9 cellular contexts compared by ENCODE assay signal in genomic region chr7:55557666-55558188, GRCh38. TPM values are rescaled to one million over a fixed set of nuclear protein-coding genes. Genes with fewer than 3 reads are reported as not detected.
DNase-seq lines count a peak whose midpoint lies in the region; ATAC-seq and TF ChIP-seq lines count a peak whose summit lies in the region.
"Had no signal": no experiment of that assay in that cellular context is flagged by ENCODE, and none has a peak within 500 bp of the region (broad histone marks: within the 10 kb centered on the region; RNA-seq: fewer than 3 reads in every experiment).

No MANE protein-coding gene starts in this region.

- peaks cover 7% of the 10 kb centered on the region for H3K4me1 ChIP-seq in osteoblast (ENCODE audit: insufficient read depth, low read length)

- peak overlapping the region; percentile 75 for H3K4me3 Mint-ChIP-seq in activated T-helper 17 cell treated with anti-CD3 and anti-CD28 coated beads, Interleukin-2, amount 50 U/mL, for 72 hours

- ATAC-seq in GM19351 (IDR thresholded peaks at IDR 0.05; ENCODE audit: unreplicated experiment) (peak; percentile 84), HG03108 (IDR thresholded peaks at IDR 0.05; ENCODE audit: unreplicated experiment) (peak; percentile 66)
- peak; percentile 78 for ATAC-seq in activated T-helper 17 cell treated with anti-CD3 and anti-CD28 coated beads, Interleukin-2, amount 50 U/mL, for 72 hours (replicated peaks)

- peaks cover 42% of the 10 kb centered on the region for H3K36me3 Mint-ChIP-seq in activated T-helper 17 cell treated with anti-CD3 and anti-CD28 coated beads, Interleukin-2, amount 50 U/mL, for 72 hours (ENCODE audit: low read depth)

- peaks cover 84% of the 10 kb centered on the region for H3K4me1 Mint-ChIP-seq in activated T-helper 17 cell treated with anti-CD3 and anti-CD28 coated beads, Interleukin-2, amount 50 U/mL, for 72 hours

- H3K27ac Mint-ChIP-seq in activated T-helper 17 cell treated with anti-CD3 and anti-CD28 coated beads, Interleukin-2, amount 50 U/mL, for 72 hours: peak overlapping the region; percentile 91

- no peaks in the 10 kb centered on the region for H3K9me3 Mint-ChIP-seq in activated T-helper 17 cell treated with anti-CD3 and anti-CD28 coated beads, Interleukin-2, amount 50 U/mL, for 72 hours

- H3K27me3 Mint-ChIP-seq in activated T-helper 17 cell treated with anti-CD3 and anti-CD28 coated beads, Interleukin-2, amount 50 U/mL, for 72 hours: no peaks in the 10 kb centered on the region

- no peak overlapping the region for H3K27ac ChIP-seq in osteoblast (ENCODE audit: low read depth, low read length)
- H3K27ac ChIP-seq: HL-60 had no signal

- no peaks in the 10 kb centered on the region for H3K27me3 ChIP-seq in osteoblast (ENCODE audit: insufficient read depth, low read length)

- peaks cover 97% of the 10 kb centered on the region for H3K79me2 ChIP-seq in osteoblast (ENCODE audit: insufficient read depth, low read length)

- no peaks in the 10 kb centered on the region for H3K36me3 ChIP-seq in osteoblast (ENCODE audit: insufficient read depth, low read length)

- no peak for DNase-seq in osteoblast (ENCODE audit: insufficient read length, low spot score, missing footprints)
- DNase-seq in NK-92 treated with Interleukin-12 subunit alpha and Interleukin-12 subunit beta, amount 100 ng/mL, for 24 hours (lab: John Stamatoyannopoulos, UW): no peak
- DNase-seq in NCI-H82 treated with DMSO at 0.1 percent for 48 hours (lab: John Stamatoyannopoulos, UW; ENCODE audit: unreplicated experiment): no peak
- no peak for DNase-seq in NCI-H2171 treated with DMSO at 0.1 percent for 48 hours (lab: John Stamatoyannopoulos, UW)

- H2AFZ ChIP-seq in osteoblast (ENCODE audit: low read length): no peak overlapping the region

- H4K20me1 ChIP-seq in osteoblast (ENCODE audit: insufficient read depth, low read length): peaks cover 73% of the 10 kb centered on the region

- TF ChIP-seq CTCF in osteoblast (IDR thresholded peaks at IDR 0.05; ENCODE audit: extremely low read depth, low read depth, low read length): no peak

- H3K4me3 ChIP-seq in GM08714 (ENCODE audit: low read length) (peak overlapping the region; percentile 63; the same call in 1 of the 2 replicates), osteoblast (ENCODE audit: insufficient read depth, low read length) (no peak overlapping the region)

- H3K9me3 ChIP-seq in osteoblast (ENCODE audit: low read depth, low read length): no peaks in the 10 kb centered on the region

- H3K4me2 ChIP-seq in osteoblast (ENCODE audit: insufficient read depth, low read length): no peak overlapping the region

RNA-seq across cellular contexts. Expression of gene VOPP1, which starts 14.6 kb away (rescaled TPM):
- total RNA-seq in activated T-helper 17 cell treated with anti-CD3 and anti-CD28 coated beads, Interleukin-2, amount 50 U/mL, for 72 hours: 10 to 100 TPM; 58.0 to 70.9 TPM
- total RNA-seq in osteoblast: 74.6 TPM in 2 replicates
